In the genomic region with DNA sequence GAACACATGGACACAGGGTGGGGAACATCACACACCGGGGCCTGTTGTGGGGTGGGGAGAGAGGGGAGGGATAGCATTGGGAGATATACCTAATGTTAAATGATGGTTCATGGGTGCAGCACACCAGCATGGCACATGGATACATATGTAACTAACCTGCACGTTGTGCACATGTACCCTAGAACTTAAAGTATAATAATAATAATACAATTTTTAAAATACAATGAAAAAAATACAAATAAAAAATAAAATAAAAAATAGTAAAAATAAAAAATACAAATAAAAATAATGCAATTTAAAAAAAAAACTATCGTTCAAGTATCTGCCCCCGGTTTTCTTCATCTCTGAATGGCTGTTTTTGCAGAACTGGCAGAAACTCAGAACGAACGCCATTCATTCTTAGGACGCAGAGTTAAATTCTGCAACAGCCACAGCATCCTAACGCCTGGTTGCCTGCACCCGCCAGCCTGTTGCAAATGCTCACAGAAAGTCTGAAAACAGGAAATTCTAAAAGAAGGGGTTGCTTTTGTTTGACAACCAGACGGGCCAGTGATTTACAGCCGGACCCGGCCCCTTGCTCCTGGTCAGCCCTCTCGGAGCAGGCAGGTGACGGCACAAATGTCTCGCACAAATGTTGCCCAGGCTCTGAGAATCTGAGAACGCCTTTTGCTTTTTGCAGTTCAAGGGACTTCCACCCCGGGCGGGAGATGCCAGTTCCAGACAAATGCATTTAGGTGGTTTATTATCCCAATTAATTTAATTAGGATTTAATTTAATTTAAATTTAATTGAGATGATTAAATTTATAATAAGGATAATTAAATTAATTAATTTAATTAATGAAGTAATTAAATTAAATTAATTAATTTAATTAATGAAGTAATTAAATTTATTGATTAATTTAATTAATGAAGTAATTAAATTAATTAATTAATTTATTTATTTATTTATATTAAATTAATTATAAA, we compare ENCODE assay signal across 1 cellular context.
A peak's percentile ranks its signal among the peaks of the same experiment; 100 is the strongest.
TF ChIP-seq lines count a peak whose summit lies in the region.

No MANE protein-coding gene starts in this region.

TF ChIP-seq in HepG2, 621 proteins besides CTCF, POLR2A, EP300 and RAD21:
- TF ChIP-seq, protein P1, sequence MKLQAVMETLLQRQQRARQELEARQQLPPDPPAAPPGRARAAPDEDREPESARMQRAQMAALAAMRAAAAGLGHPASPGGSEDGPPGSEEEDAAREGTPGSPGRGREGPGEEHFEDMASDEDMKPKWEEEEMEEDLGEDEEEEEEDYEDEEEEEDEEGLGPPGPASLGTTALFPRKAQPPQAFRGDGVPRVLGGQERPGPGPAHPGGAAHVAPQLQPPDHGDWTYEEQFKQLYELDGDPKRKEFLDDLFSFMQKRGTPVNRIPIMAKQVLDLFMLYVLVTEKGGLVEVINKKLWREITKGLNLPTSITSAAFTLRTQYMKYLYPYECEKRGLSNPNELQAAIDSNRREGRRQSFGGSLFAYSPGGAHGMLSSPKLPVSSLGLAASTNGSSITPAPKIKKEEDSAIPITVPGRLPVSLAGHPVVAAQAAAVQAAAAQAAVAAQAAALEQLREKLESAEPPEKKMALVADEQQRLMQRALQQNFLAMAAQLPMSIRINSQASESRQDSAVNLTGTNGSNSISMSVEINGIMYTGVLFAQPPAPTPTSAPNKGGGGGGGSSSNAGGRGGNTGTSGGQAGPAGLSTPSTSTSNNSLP (IDR thresholded peaks at IDR 0.05; ENCODE audit: low read depth, low read length), result peak; percentile 38; the same call in 1 of the 2 replicates
- TF ChIP-seq, protein P2, sequence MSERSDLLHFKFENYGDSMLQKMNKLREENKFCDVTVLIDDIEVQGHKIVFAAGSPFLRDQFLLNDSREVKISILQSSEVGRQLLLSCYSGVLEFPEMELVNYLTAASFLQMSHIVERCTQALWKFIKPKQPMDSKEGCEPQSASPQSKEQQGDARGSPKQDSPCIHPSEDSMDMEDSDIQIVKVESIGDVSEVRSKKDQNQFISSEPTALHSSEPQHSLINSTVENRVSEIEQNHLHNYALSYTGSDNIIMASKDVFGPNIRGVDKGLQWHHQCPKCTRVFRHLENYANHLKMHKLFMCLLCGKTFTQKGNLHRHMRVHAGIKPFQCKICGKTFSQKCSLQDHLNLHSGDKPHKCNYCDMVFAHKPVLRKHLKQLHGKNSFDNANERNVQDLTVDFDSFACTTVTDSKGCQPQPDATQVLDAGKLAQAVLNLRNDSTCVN (CRISPR knock-in tag; IDR thresholded peaks at IDR 0.05; ENCODE audit: borderline replicate concordance), result no peak
